ENCODE assay signal across 8 cellular contexts in the genomic region with DNA sequence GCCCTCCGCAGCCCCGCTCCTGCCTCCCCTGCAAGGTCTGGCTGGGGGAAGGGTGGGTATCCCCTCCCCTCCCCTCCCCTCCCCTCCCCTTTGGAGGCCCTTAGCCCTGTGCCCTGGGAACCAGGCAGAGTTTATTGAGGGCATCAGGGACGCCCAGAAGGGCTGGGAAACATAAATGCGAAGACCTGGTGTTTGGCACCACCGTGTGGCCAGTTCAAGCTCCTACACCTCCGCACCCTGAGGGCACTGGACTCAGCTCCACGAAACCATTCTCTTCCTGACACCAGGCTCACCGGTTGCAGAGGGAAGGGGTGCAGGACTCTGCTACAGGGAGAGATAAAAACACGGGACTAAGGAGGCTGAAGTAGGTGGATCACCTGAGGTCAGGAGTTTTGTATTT. TPM values are rescaled to one million over a fixed set of nuclear protein-coding genes. Genes with fewer than 3 reads are reported as not detected.
DNase-seq lines count a peak whose midpoint lies in the region; ATAC-seq and TF ChIP-seq lines count a peak whose summit lies in the region.

No MANE protein-coding gene starts in this region.

- H3K36me3 Mint-ChIP-seq in HFFc6 (ENCODE audit: low read depth), result peaks cover 5% of the 10 kb centered on the region

- H3K4me2 ChIP-seq in OCI-LY7 (ENCODE audit: low read length), result no peak overlapping the region
- H3K4me2 ChIP-seq in fibroblast of lung (ENCODE audit: extremely low read depth, insufficient read depth, low read length), result no peak overlapping the region
- no peak overlapping the region for H3K4me2 ChIP-seq in neuronal stem cell (ENCODE audit: insufficient read depth, low read length, poor library complexity, severe bottlenecking)

- peaks cover 15% of the 10 kb centered on the region for H3K4me1 ChIP-seq in OCI-LY7 (ENCODE audit: insufficient read depth, low read length, poor library complexity, severe bottlenecking)
- H3K4me1 ChIP-seq in fibroblast of lung (ENCODE audit: control insufficient read depth, extremely low read depth, insufficient read depth, low read length), result peaks cover 3% of the 10 kb centered on the region
- peaks cover 13 to 24% of the 10 kb centered on the region in 2 donors for H3K4me1 ChIP-seq in neuronal stem cell (ENCODE audit: control insufficient read depth in 2 of 2, insufficient read depth in 1 of 2, low read depth in 1 of 2, low read length in 2 of 2)
- no peaks in the 10 kb centered on the region for H3K4me1 ChIP-seq in thyroid gland

- H3K9ac ChIP-seq in fibroblast of lung (ENCODE audit: insufficient read depth, low read length), result no peak overlapping the region
- H3K9ac ChIP-seq in neuronal stem cell (ENCODE audit: low read depth, low read length, poor library complexity), result no peak overlapping the region

- H3K27ac ChIP-seq in OCI-LY7 (ENCODE audit: low read depth, low read length, poor library complexity, severe bottlenecking), result no peak overlapping the region
- no peak overlapping the region for H3K27ac ChIP-seq in fibroblast of lung (ENCODE audit: insufficient read depth, low read length)
- H3K27ac ChIP-seq in neuronal stem cell (replicated peaks; ENCODE audit: low read length), result no peak overlapping the region
- H3K27ac ChIP-seq in thyroid gland, result no peak overlapping the region

- intact Hi-C loops in OCI-LY7 (cut with micrococcal nuclease; ENCODE audit: unreplicated experiment), result loop anchor here (5.0 kb wide), 1 partner anchor 849 kb away; no protein-coding TSS in a partner anchor
- intact Hi-C loops in thyroid gland (cut with DNase I), result no loop called here

- H3K9me3 ChIP-seq in OCI-LY7 (ENCODE audit: low read length) (no peaks in the 10 kb centered on the region; the same call in 1 of the 2 replicates), fibroblast of lung (ENCODE audit: control insufficient read depth, insufficient read depth, low read depth, low read length) (no peaks in the 10 kb centered on the region), neuronal stem cell (replicated peaks in 1 of 2; ENCODE audit: control insufficient read depth in 2 of 2, insufficient read depth in 1 of 2, low read depth in 1 of 2, low read length in 2 of 2) (no peaks in the 10 kb centered on the region), thyroid gland (no peaks in the 10 kb centered on the region)

- H4K91ac ChIP-seq in neuronal stem cell (ENCODE audit: low read depth, low read length, poor library complexity), result no peak overlapping the region

- no peak for TF ChIP-seq POLR2A in thyroid gland (IDR thresholded peaks at IDR 0.05)

- no peaks in the 10 kb centered on the region for H4K20me1 ChIP-seq in OCI-LY7 (ENCODE audit: insufficient read depth, low read length)
- H4K20me1 ChIP-seq in fibroblast of lung (ENCODE audit: control insufficient read depth, extremely low read depth, insufficient read depth, low read length), result no peaks in the 10 kb centered on the region

- ATAC-seq in GM21737 (IDR thresholded peaks at IDR 0.05; ENCODE audit: unreplicated experiment), result no peak

- H3K27me3 ChIP-seq in fibroblast of lung (ENCODE audit: control insufficient read depth, insufficient read depth, low read length), result peaks cover 10% of the 10 kb centered on the region
- H3K27me3 ChIP-seq in neuronal stem cell (ENCODE audit: control insufficient read depth in 3 of 3, insufficient read depth in 3 of 3, low read depth in 1 of 3, low read length in 3 of 3), result no peaks in the 10 kb centered on the region
- H3K27me3 ChIP-seq in thyroid gland, result no peaks in the 10 kb centered on the region

- no peaks in the 10 kb centered on the region for H3K79me2 ChIP-seq in OCI-LY7 (ENCODE audit: insufficient read depth, low read depth, low read length)
- H3K79me2 ChIP-seq in fibroblast of lung (ENCODE audit: control insufficient read depth, insufficient read depth, low read length), result no peaks in the 10 kb centered on the region

- no peaks in the 10 kb centered on the region for H3K79me1 ChIP-seq in neuronal stem cell (ENCODE audit: low read depth, low read length)

- H3K4ac ChIP-seq in neuronal stem cell (ENCODE audit: low read length), result no peak overlapping the region

- no peak overlapping the region for H3K23ac ChIP-seq in neuronal stem cell (ENCODE audit: low read depth, low read length, poor library complexity)

- POLR2A ChIA-PET in OCI-LY7 (lab: Charles Lee), result interaction anchor here (0.7 kb wide), 2 partner anchors 10 to 1029 kb away, joined by 3 to 4 read pairs; no protein-coding TSS in a partner anchor

- H3K9me3 Mint-ChIP-seq in HFFc6, result peaks cover 8% of the 10 kb centered on the region

- H3K4me3 ChIP-seq in OCI-LY7 (ENCODE audit: low read depth, low read length, poor library complexity, severe bottlenecking) (no peak overlapping the region), fibroblast of lung (replicated peaks in 1 of 4; ENCODE audit: control extremely low read depth in 1 of 4, insufficient read depth in 1 of 4, low read depth in 3 of 4, low read length in 4 of 4) (no peak overlapping the region), neuronal stem cell (ENCODE audit: low read length in 2 of 2) (no peak overlapping the region), thyroid gland (replicated peaks in 1 of 3) (no peak overlapping the region)

- WGBS in neuronal stem cell (ENCODE audit: extremely low coverage in 2 of 2, insufficient read length in 2 of 2, insufficient replicate concordance in 1 of 2), 2 donors, result no CpG with 5 or more reads among the region's 9 CpGs
- 14% methylated on average over 9 of the region's 9 CpGs for WGBS in thyroid gland, 2 donors

- BruUV-seq in OCI-LY7 (replicated peaks; lab: Mats Ljungman, UMichigan), result no TSS peak

- DNase-seq in COLO668 (lab: John Stamatoyannopoulos, UW; ENCODE audit: unreplicated experiment) (peak; percentile 60), HFFc6 (peak; percentile 51), OCI-LY7 (ENCODE audit: low spot score) (peak; percentile 71), fibroblast of lung (ENCODE audit: low read depth in 2 of 2) (peak; percentile 41 to 68), neuronal stem cell (ENCODE audit: low spot score) (peak; percentile 64), thyroid gland (peak; percentile 42 to 56)
- DNase-seq in activated T-cell treated with anti-CD3 and anti-CD28 coated beads, Interleukin-2, amount 50 U/mL, for 1 hour, result peak; percentile 64

- peaks cover 27% of the 10 kb centered on the region for H3K27me3 Mint-ChIP-seq in HFFc6 (ENCODE audit: insufficient read depth)

- peak overlapping the region; percentile 62 for H2BK120ac ChIP-seq in neuronal stem cell (ENCODE audit: low read depth, low read length)

- H3K36me3 ChIP-seq in OCI-LY7 (ENCODE audit: insufficient read depth, low read length) (no peaks in the 10 kb centered on the region), fibroblast of lung (ENCODE audit: control insufficient read depth, insufficient read depth, low read length) (no peaks in the 10 kb centered on the region), neuronal stem cell (replicated peaks in 1 of 2; ENCODE audit: control insufficient read depth in 2 of 2, insufficient read depth in 2 of 2, low read length in 2 of 2) (no peaks in the 10 kb centered on the region), thyroid gland (no peaks in the 10 kb centered on the region)

- no peak overlapping the region for H2BK5ac ChIP-seq in neuronal stem cell (ENCODE audit: low read length)

- CTCF ChIA-PET in OCI-LY7 (lab: Charles Lee; ENCODE audit: unreplicated experiment), result interaction anchor here (0.7 kb wide), 1 partner anchor 8 kb away, joined by 3 read pairs; no protein-coding TSS in a partner anchor

- peak overlapping the region; percentile 77 for H2AK5ac ChIP-seq in neuronal stem cell (ENCODE audit: low read depth, low read length)

- peak overlapping the region; percentile 94 for H3K18ac ChIP-seq in neuronal stem cell (ENCODE audit: low read length)

- no peak overlapping the region for H4K8ac ChIP-seq in neuronal stem cell (ENCODE audit: low read depth, low read length)

- H2BK15ac ChIP-seq in neuronal stem cell (ENCODE audit: low read length), result peak overlapping the region; percentile 90

- no peaks in the 10 kb centered on the region for H3K9me2 ChIP-seq in OCI-LY7 (ENCODE audit: insufficient read depth, low read length)

- TF ChIP-seq CTCF in HFFc6 (IDR thresholded peaks at IDR 0.05), result peak; percentile 88
- peak; percentile 83 for TF ChIP-seq CTCF in OCI-LY7 (conservative IDR thresholded peaks at IDR 0.05; ENCODE audit: low read length)
- peak; percentile 82 to 92 for TF ChIP-seq CTCF in fibroblast of lung (conservative IDR thresholded peaks at IDR 0.05 in 1 of 2, IDR thresholded peaks at IDR 0.05 in 1 of 2; ENCODE audit: low read depth in 1 of 2, low read length in 2 of 2)
- peak; percentile 43 to 81 (median 58) for TF ChIP-seq CTCF in thyroid gland (IDR thresholded peaks at IDR 0.05)

- H3K14ac ChIP-seq in neuronal stem cell (ENCODE audit: low read length), result no peak overlapping the region

- peaks cover 7% of the 10 kb centered on the region; the same call in 1 of the 2 replicates for H3K4me1 Mint-ChIP-seq in HFFc6 (ENCODE audit: low read depth)

- no peak overlapping the region for H3K27ac Mint-ChIP-seq in HFFc6

- no peak overlapping the region for H3K4me3 Mint-ChIP-seq in HFFc6

- no peak overlapping the region for H2BK12ac ChIP-seq in neuronal stem cell (ENCODE audit: low read length)

- no peak overlapping the region for H2AFZ ChIP-seq in OCI-LY7 (ENCODE audit: low read length)
- no peak overlapping the region for H2AFZ ChIP-seq in fibroblast of lung (ENCODE audit: low read length)
- peak overlapping the region; percentile 71 for H2AFZ ChIP-seq in neuronal stem cell (ENCODE audit: low read length)

RNA-seq across cellular contexts. Expression of a gene that starts 1.0 kb away (rescaled TPM):
- total RNA-seq in HFFc6 (2021; fragmentation: NEBNext Ultra II Directional; extraction: Animal tissue kit (Norgen Biotek cat#: 25700)), result not detected
- not detected in 2 replicates for total RNA-seq in OCI-LY7 (2014; rRNA removed; shearing (Covaris generic))
- total RNA-seq in OCI-LY7 (2022) (not detected in 2 replicates), fibroblast of lung (under 0.01 TPM in 1 of 2 replicates, not detected in the other), thyroid gland (not detected)
- 0.05 TPM in 1 of 2 replicates, not detected in the other for polyA plus RNA-seq in fibroblast of lung
- not detected in 2 replicates for polyA plus RNA-seq in fibroblast of lung (2012)
- not detected in 2 replicates for polyA minus RNA-seq in fibroblast of lung (ENCODE audit: low replicate concordance)
- polyA plus RNA-seq in neuronal stem cell (2013, experiment 1 of 2), result 0.26 TPM
- 0.35 TPM for polyA plus RNA-seq in neuronal stem cell (2013, experiment 2 of 2)

RNA-seq across cellular contexts. Expression of a gene that starts 8.3 kb away (rescaled TPM):
- 10 to 100 TPM; 17.0 to 42.5 (median 38.7) TPM for total RNA-seq in HFFc6 (2021; fragmentation: NEBNext Ultra II Directional; extraction: Animal tissue kit (Norgen Biotek cat#: 25700))
- total RNA-seq in OCI-LY7 (2014; rRNA removed; shearing (Covaris generic)), result 34.5 and 39.4 TPM in 2 replicates
- total RNA-seq in OCI-LY7 (2022) (22.7 and 31.0 TPM in 2 replicates), fibroblast of lung (1.5 and 10.6 TPM in 2 replicates), thyroid gland (not detected)
- 6.5 and 18.5 TPM in 2 replicates for polyA plus RNA-seq in fibroblast of lung
- 7.2 and 23.1 TPM in 2 replicates for polyA plus RNA-seq in fibroblast of lung (2012)
- polyA minus RNA-seq in fibroblast of lung (ENCODE audit: low replicate concordance), result 9.3 and 17.5 TPM in 2 replicates
- 103 TPM for polyA plus RNA-seq in neuronal stem cell (2013, experiment 1 of 2)
- polyA plus RNA-seq in neuronal stem cell (2013, experiment 2 of 2), result 98.6 TPM
